ENCODE assay signal across 8 cellular contexts in genomic region chr11:134045799-134046635, GRCh38. TPM values are rescaled to one million over a fixed set of nuclear protein-coding genes. Genes with fewer than 3 reads are reported as not detected.
DNase-seq lines count a peak whose midpoint lies in the region; ATAC-seq and TF ChIP-seq lines count a peak whose summit lies in the region.

No MANE protein-coding gene starts in this region.

- no peak overlapping the region for H2AFZ ChIP-seq in PC-9

- POLR2A ChIA-PET in PC-9 (lab: Charles Lee; ENCODE audit: unreplicated experiment) = no interaction called here

- peak; percentile 68 for DNase-seq in DMS79 treated with DMSO at 0.1 percent for 48 hours (lab: John Stamatoyannopoulos, UW)
- peak; percentile 56 for DNase-seq in NCI-H2107 (lab: John Stamatoyannopoulos, UW)
- peak in 1 of 2 donors; percentile 32 for DNase-seq in cardiac fibroblast (ENCODE audit: low read depth in 2 of 2)
- no peak for DNase-seq in osteocyte (ENCODE audit: extremely low spot score, unreplicated experiment)
- no peak for DNase-seq in PC-9
- DNase-seq in effector memory CD4-positive, alpha-beta T cell = no peak
- DNase-seq in hippocampal formation (lab: John Stamatoyannopoulos, UW) = no peak

- H3K9me2 ChIP-seq in PC-9 (ENCODE audit: insufficient read depth) = no peaks in the 10 kb centered on the region

- no peak overlapping the region for H3K27ac Mint-ChIP-seq in osteocyte (ENCODE audit: unreplicated experiment)

- H4K20me1 ChIP-seq in PC-9 (ENCODE audit: insufficient read depth) = no peaks in the 10 kb centered on the region

- no peaks in the 10 kb centered on the region for H3K9me3 Mint-ChIP-seq in osteocyte (ENCODE audit: unreplicated experiment)

- H3K27me3 ChIP-seq in PC-9 (ENCODE audit: insufficient read depth, low read depth) = peaks cover 89% of the 10 kb centered on the region
- H3K27me3 ChIP-seq in effector memory CD4-positive, alpha-beta T cell (replicated peaks; ENCODE audit: control insufficient read depth, insufficient read depth, low read length, poor library complexity, severe bottlenecking) = no peaks in the 10 kb centered on the region

- intact Hi-C loops in PC-9 (cut with micrococcal nuclease; ENCODE audit: unreplicated experiment) = no loop called here

- H3K36me3 Mint-ChIP-seq in osteocyte (ENCODE audit: unreplicated experiment) = no peaks in the 10 kb centered on the region

- H3K9me3 ChIP-seq in PC-9 (ENCODE audit: insufficient read depth, low read depth) = no peaks in the 10 kb centered on the region
- no peaks in the 10 kb centered on the region for H3K9me3 ChIP-seq in effector memory CD4-positive, alpha-beta T cell (ENCODE audit: control insufficient read depth, low read length)

- H3K27me3 Mint-ChIP-seq in osteocyte (ENCODE audit: unreplicated experiment) = peaks cover 2% of the 10 kb centered on the region

- CTCF ChIA-PET in PC-9 (lab: Charles Lee) = no interaction called here

- no TSS peak for BruUV-seq in PC-9 (replicated peaks; lab: Mats Ljungman, UMichigan)

- H3F3A ChIP-seq in PC-9 (ENCODE audit: insufficient read depth, low read depth) = no peaks in the 10 kb centered on the region

- no peaks in the 10 kb centered on the region for H3K36me3 ChIP-seq in PC-9 (ENCODE audit: low read depth)
- H3K36me3 ChIP-seq in effector memory CD4-positive, alpha-beta T cell (ENCODE audit: control insufficient read depth, insufficient read depth, low read length) = no peaks in the 10 kb centered on the region

- no peak overlapping the region for H3K27ac ChIP-seq in PC-9
- no peak overlapping the region for H3K27ac ChIP-seq in effector memory CD4-positive, alpha-beta T cell (ENCODE audit: insufficient read depth, low read length, poor library complexity, severe bottlenecking)

- H3K4me1 ChIP-seq in PC-9 (replicated peaks; ENCODE audit: insufficient read depth) = no peaks in the 10 kb centered on the region
- H3K4me1 ChIP-seq in effector memory CD4-positive, alpha-beta T cell (ENCODE audit: control insufficient read depth, insufficient read depth, low read length, poor library complexity, severe bottlenecking) = peaks cover 3% of the 10 kb centered on the region

- H3K4me1 Mint-ChIP-seq in osteocyte (ENCODE audit: unreplicated experiment) = peaks cover 35% of the 10 kb centered on the region

- no peak overlapping the region for H3K4me2 ChIP-seq in PC-9

- no peak overlapping the region for H3K4me3 Mint-ChIP-seq in osteocyte (ENCODE audit: unreplicated experiment)

- H3K79me2 ChIP-seq in PC-9 (ENCODE audit: low read depth) = no peaks in the 10 kb centered on the region

- ATAC-seq in GM18519 (IDR thresholded peaks at IDR 0.05; ENCODE audit: low FRiP score, unreplicated experiment) = no peak

- H3K4me3 ChIP-seq in cardiac fibroblast (replicated peaks in 1 of 2; ENCODE audit: low read depth in 2 of 2, low read length in 2 of 2) (no peak overlapping the region), PC-9 (no peak overlapping the region)
- no peak overlapping the region for H3K4me3 ChIP-seq in effector memory CD4-positive, alpha-beta T cell (ENCODE audit: insufficient read depth, low read depth, low read length, poor library complexity, severe bottlenecking)

- TF ChIP-seq CTCF in cardiac fibroblast (IDR thresholded peaks at IDR 0.05; ENCODE audit: low read depth, low read length) = peak; percentile 21
- peak; percentile 43 for TF ChIP-seq CTCF in osteocyte (IDR thresholded peaks at IDR 0.05)
- TF ChIP-seq CTCF in PC-9 (conservative IDR thresholded peaks at IDR 0.05) = no peak

RNA-seq across cellular contexts. Expression of gene JAM3, which starts 22.9 kb away (rescaled TPM):
- 170 and 177 TPM in 2 replicates for total RNA-seq in osteocyte
- total RNA-seq in PC-9 (2021) = not detected in 2 replicates

Comparison
In these comparisons a context has a peak if more than half of its experiments do, and no peak if none do; other contexts are left out.
1. DNase-seq: peak in DMS79 treated with DMSO at 0.1 percent for 48 hours (single experiment) and NCI-H2107 (single experiment); none in osteocyte (single experiment), PC-9 (0 of 2), effector memory CD4-positive, alpha-beta T cell (0 of 3) and hippocampal formation (0 of 2).
2. RNA of gene JAM3, which starts 22.9 kb away (total RNA-seq): 170 to 177 TPM in osteocyte; not detected in PC-9; every median in the first group is over 100 times any median in the second.